In the genomic region with DNA sequence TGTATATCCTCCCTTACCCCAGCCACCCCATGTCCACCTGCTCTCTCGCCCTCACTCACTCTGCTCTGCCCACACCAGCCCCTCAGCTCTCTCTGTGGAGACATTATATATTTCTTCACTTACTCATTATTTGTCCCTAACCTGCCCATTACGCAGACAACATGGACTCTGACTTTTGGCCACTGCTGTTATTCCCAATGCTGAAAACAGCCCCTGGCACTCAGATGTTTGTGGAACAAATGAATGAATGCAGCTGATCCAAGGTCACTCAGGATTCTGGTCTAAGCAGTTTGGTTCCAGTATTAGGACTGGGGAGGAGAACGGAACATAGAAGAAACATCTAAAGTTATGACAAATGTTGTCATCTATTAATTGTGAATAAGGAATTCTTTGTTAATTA, we compare ENCODE assay signal across 20 cellular contexts. TPM values are rescaled to one million over a fixed set of nuclear protein-coding genes. Genes with fewer than 3 reads are reported as not detected.
DNase-seq lines count a peak whose midpoint lies in the region; ATAC-seq, FAIRE-seq and TF ChIP-seq lines count a peak whose summit lies in the region.
"Had no signal": no experiment of that assay in that cellular context is flagged by ENCODE, and none has a peak within 500 bp of the region (broad histone marks: within the 10 kb centered on the region; RNA-seq: fewer than 3 reads in every experiment).

No MANE protein-coding gene starts in this region.

- intact Hi-C loops in HepG2 (cut with micrococcal nuclease; ENCODE audit: unreplicated experiment) (no loop called here), gastrocnemius medialis (cut with DNase I; ENCODE audit: low total_unique reads) (no loop called here)

- WGBS in HepG2 (ENCODE audit: low lambda C conversion rate): 34% methylated on average over 3 of the region's 3 CpGs

- no peak for TF ChIP-seq RAD21 in HepG2 (CRISPR knock-in tag; IDR thresholded peaks at IDR 0.05)

- H3K4me2 ChIP-seq in BLaER1 treated with 17β-estradiol and CSF1 and Interleukin-3, amounts not matched to agents 10 nM and 100 nM: peak overlapping the region in 8 of 11 experiments; percentile 1 to 98 (median 76); a peak in 12 of 22 replicates
- peak overlapping the region; percentile 34; the same call in 1 of the 2 replicates for H3K4me2 ChIP-seq in HepG2 (ENCODE audit: low read depth, low read length)

- H3K9ac ChIP-seq in BLaER1 treated with 17β-estradiol and CSF1 and Interleukin-3, amounts not matched to agents 10 nM and 100 nM: peak overlapping the region in 1 of 11 experiments; percentile 30; a peak in 2 of 22 replicates
- H3K9ac ChIP-seq in SK-N-MC (ENCODE audit: insufficient read length): no peak overlapping the region
- no peak overlapping the region for H3K9ac ChIP-seq in HepG2 (ENCODE audit: insufficient read depth, low read depth, low read length)

- peaks cover 92% of the 10 kb centered on the region for H3K79me2 ChIP-seq in HepG2 (ENCODE audit: insufficient read depth, low read length)

- no peaks in the 10 kb centered on the region; a peak in 1 of 22 replicates for H3K27me3 ChIP-seq in BLaER1 treated with 17β-estradiol and CSF1 and Interleukin-3, amounts not matched to agents 10 nM and 100 nM
- H3K27me3 ChIP-seq in HepG2 (ENCODE audit: control insufficient read depth in 1 of 2, insufficient read depth in 2 of 2, low read length in 2 of 2): no peaks in the 10 kb centered on the region
- H3K27me3 ChIP-seq in gastrocnemius medialis: no peaks in the 10 kb centered on the region

- no peak for FAIRE-seq in HepG2 (lab: Jason Lieb, UNC)
- FAIRE-seq: GM12878, GM18507, RCC 7860 had no signal

- H3K27ac ChIP-seq in BLaER1 treated with 17β-estradiol and CSF1 and Interleukin-3, amounts not matched to agents 10 nM and 100 nM: peak overlapping the region in 4 of 11 experiments; percentile 30 to 66 (median 49); a peak in 3 of 22 replicates
- H3K27ac ChIP-seq in SK-N-MC (peak overlapping the region; percentile 61; the same call in 1 of the 2 replicates), HepG2 (ENCODE audit: extremely low read length, insufficient read depth, low read length) (peak overlapping the region; percentile 76), gastrocnemius medialis (peak overlapping the region in 3 of 4 donors; percentile 0 to 52 (median 4))

- in situ Hi-C loops in HepG2 (cut with HindIII; ENCODE audit: extremely low pct_ligation_motif_present, low pct_unique_long_range_greater_than_20kb) (no loop called here), gastrocnemius medialis (cut with MboI; ENCODE audit: low sequenced_read_pairs in 4 of 4) (no loop called here)

- POLR2A ChIA-PET in HepG2 (lab: Yijun Ruan, JAX): interaction anchor here (1.0 to 2.5 kb wide), 2 partner anchors 15 to 28 kb away, joined by 3 to 7 read pairs; no protein-coding TSS in a partner anchor

- H3K36me3 ChIP-seq in BLaER1 treated with 17β-estradiol and CSF1 and Interleukin-3, amounts not matched to agents 10 nM and 100 nM: peaks cover 0 to 19% (median 4%) of the 10 kb centered on the region in 11 experiments; a peak in 3 of 22 replicates
- no peaks in the 10 kb centered on the region; the same call in 1 of the 2 replicates for H3K36me3 ChIP-seq in SK-N-MC (ENCODE audit: insufficient read depth, low read length)
- H3K36me3 ChIP-seq in HepG2 (replicated peaks in 1 of 2; ENCODE audit: control insufficient read depth in 1 of 2, insufficient read depth in 2 of 2, low read length in 2 of 2): peaks cover 0 to 7% of the 10 kb centered on the region in 2 experiments; a peak in 1 of 5 replicates
- H3K36me3 ChIP-seq in gastrocnemius medialis: no peaks in the 10 kb centered on the region

- no peak overlapping the region for H3K4me3 ChIP-seq in BLaER1 treated with 17β-estradiol and CSF1 and Interleukin-3, amounts not matched to agents 10 nM and 100 nM
- no peak overlapping the region for H3K4me3 ChIP-seq in SK-N-MC
- H3K4me3 ChIP-seq in HepG2 (replicated peaks in 1 of 3; ENCODE audit: insufficient read depth in 1 of 3, low read depth in 2 of 3, low read length in 3 of 3): no peak overlapping the region
- no peak overlapping the region for H3K4me3 ChIP-seq in gastrocnemius medialis
- H3K4me3 ChIP-seq: GM12878 had no signal

- TF ChIP-seq CTCF in HepG2 (CRISPR knock-in tag; IDR thresholded peaks at IDR 0.05): no peak
- no peak for TF ChIP-seq CTCF in gastrocnemius medialis (IDR thresholded peaks at IDR 0.05 in 4 of 5, conservative IDR thresholded peaks at IDR 0.05 in 1 of 5)

- H3K9me3 ChIP-seq in BLaER1 treated with 17β-estradiol and CSF1 and Interleukin-3, amounts not matched to agents 10 nM and 100 nM (replicated peaks in 1 of 11): no peaks in the 10 kb centered on the region
- no peaks in the 10 kb centered on the region for H3K9me3 ChIP-seq in SK-N-MC (ENCODE audit: low read depth, low read length)
- no peaks in the 10 kb centered on the region for H3K9me3 ChIP-seq in HepG2 (ENCODE audit: low read length)
- no peaks in the 10 kb centered on the region for H3K9me3 ChIP-seq in gastrocnemius medialis

- BruUV-seq in HepG2 (replicated peaks; lab: Mats Ljungman, UMichigan): no TSS peak

- TF ChIP-seq EP300 in HepG2 (IDR thresholded peaks at IDR 0.05; ENCODE audit: low read depth in 2 of 2, low read length in 2 of 2): peak in 1 of 2 experiments; percentile 42; a peak in 1 of 4 replicates
- no peak for TF ChIP-seq EP300 in HepG2 (CRISPR knock-in tag; IDR thresholded peaks at IDR 0.05; ENCODE audit: borderline replicate concordance)

- CTCF ChIA-PET in HepG2 (lab: Yijun Ruan, JAX; ENCODE audit: low intra/inter-chr PET ratio, low total read pairs): no interaction called here

- ATAC-seq in HepG2 (peak; percentile 46), gastrocnemius medialis (no peak), GM18868 (IDR thresholded peaks at IDR 0.05; ENCODE audit: unreplicated experiment) (no peak)
- ATAC-seq: GM12878 had no signal

- TF ChIP-seq POLR2A in HepG2 (IDR thresholded peaks at IDR 0.05; ENCODE audit: insufficient read depth in 1 of 2, low read depth in 2 of 2, low read length in 2 of 2) (no peak), gastrocnemius medialis (IDR thresholded peaks at IDR 0.05) (no peak)

- peaks cover 19 to 73% (median 41%) of the 10 kb centered on the region in 11 experiments; a peak in 14 of 22 replicates for H4K20me1 ChIP-seq in BLaER1 treated with 17β-estradiol and CSF1 and Interleukin-3, amounts not matched to agents 10 nM and 100 nM
- H4K20me1 ChIP-seq in HepG2 (ENCODE audit: insufficient read depth, low read length): 0 out of 2 replicates have a peak, but pooled peaks cover 3% of the 10 kb centered on the region

- DNase-seq in SK-N-MC (ENCODE audit: low read depth, low spot score) (no peak), HepG2 (ENCODE audit: low spot score) (peak; percentile 64), gastrocnemius medialis (no peak), NK-92 (lab: John Stamatoyannopoulos, UW; ENCODE audit: unreplicated experiment) (no peak), DMS114 treated with DMSO at 0.1 percent for 48 hours (lab: John Stamatoyannopoulos, UW; ENCODE audit: unreplicated experiment) (no peak), GM19240 (ENCODE audit: insufficient read length, low spot score) (no peak)
- DNase-seq: AML-193; Calu3; CD4-positive, alpha-beta T cell; DMS79; NCI-H1417; NCI-H2029; NCI-H510A; NCI-H82; SHP77 had no signal

- no peak overlapping the region for H2AFZ ChIP-seq in HepG2 (ENCODE audit: low read length)

- H3K4me1 ChIP-seq in BLaER1 treated with 17β-estradiol and CSF1 and Interleukin-3, amounts not matched to agents 10 nM and 100 nM: peaks cover 70 to 100% (median 95%) of the 10 kb centered on the region in 10 experiments
- peaks cover 82% of the 10 kb centered on the region for H3K4me1 ChIP-seq in HepG2 (ENCODE audit: insufficient read depth, low read length)
- peaks cover 18 to 21% of the 10 kb centered on the region in 2 donors for H3K4me1 ChIP-seq in gastrocnemius medialis

TF ChIP-seq in HepG2, 621 proteins besides CTCF, POLR2A, EP300 and RAD21 (continues in another document):
- TF ChIP-seq ZNF770 (CRISPR knock-in tag; IDR thresholded peaks at IDR 0.05): peak; percentile 19; the same call in 1 of the 2 replicates

RNA-seq across cellular contexts. Expression of gene GNA12, which starts 26.7 kb away (rescaled TPM):
- total RNA-seq in HepG2 (2016; rRNA removed; fragmentation: Illumina TruSeq; extraction: Trizol): 16.2 and 23.3 TPM in 2 replicates
- 7.2 and 7.5 TPM in 2 replicates for total RNA-seq in HepG2 (2016; cell fraction: cytosol; rRNA removed; fragmentation: Illumina TruSeq; extraction: Trizol; ENCODE audit: low read depth)
- total RNA-seq in HepG2 (2016; cell fraction: insoluble cytoplasmic fraction; rRNA removed; fragmentation: Illumina TruSeq; extraction: Trizol): 16.1 and 17.2 TPM in 2 replicates
- 26.9 and 27.9 TPM in 2 replicates for total RNA-seq in HepG2 (2016; cell fraction: membrane; rRNA removed; fragmentation: Illumina TruSeq; extraction: Trizol)
- 14.4 and 16.2 TPM in 2 replicates for total RNA-seq in HepG2 (2016; cell fraction: nucleus; rRNA removed; fragmentation: Illumina TruSeq; extraction: Trizol)
- polyA plus RNA-seq in HepG2 (2011; rRNA removed): 50.9 and 68.0 TPM in 2 replicates
- polyA plus RNA-seq in HepG2 (2011; cell fraction: cytosol; rRNA removed): 45.6 and 47.6 TPM in 2 replicates
- 34.2 and 39.3 TPM in 2 replicates for polyA plus RNA-seq in HepG2 (2011; cell fraction: nucleus; rRNA removed)
- polyA plus RNA-seq in HepG2 (2012): 39.2 and 40.4 TPM in 2 replicates
- polyA plus RNA-seq in HepG2 (2016; cell fraction: cytosol; fragmentation: Illumina TruSeq; extraction: Trizol; ENCODE audit: low read depth): 11.0 and 12.4 TPM in 2 replicates
- 33.6 and 42.6 TPM in 2 replicates for polyA plus RNA-seq in HepG2 (2016; cell fraction: insoluble cytoplasmic fraction; fragmentation: Illumina TruSeq; extraction: Trizol; ENCODE audit: low read depth)
- polyA plus RNA-seq in HepG2 (2016; cell fraction: membrane; fragmentation: Illumina TruSeq; extraction: Trizol; ENCODE audit: low read depth): 39.2 and 40.8 TPM in 2 replicates
- polyA plus RNA-seq in HepG2 (2016; cell fraction: nucleus; fragmentation: Illumina TruSeq; extraction: Trizol; ENCODE audit: insufficient read depth, low read depth): 26.9 and 29.3 TPM in 2 replicates
- polyA minus RNA-seq in HepG2 (2011; rRNA and poly(A)+ RNA removed; ENCODE audit: low replicate concordance): 54.6 and 166 TPM in 2 replicates
- polyA minus RNA-seq in HepG2 (2011; cell fraction: cytosol; rRNA and poly(A)+ RNA removed): 37.4 and 48.5 TPM in 2 replicates
- polyA minus RNA-seq in HepG2 (2011; cell fraction: nucleus; rRNA and poly(A)+ RNA removed): 30.9 and 39.8 TPM in 2 replicates
- 1 to 10 TPM; 7.6 to 8.4 (median 8.1) TPM for total RNA-seq in gastrocnemius medialis
